In genomic region chr13:51620165-51620983, GRCh38 we compare ENCODE assay signal across 1 cellular context.
TF ChIP-seq lines count a peak whose summit lies in the region.

No MANE protein-coding gene starts in this region.

TF ChIP-seq in HepG2, 621 proteins besides CTCF, POLR2A, EP300 and RAD21 (continued from another document and continues in another):
- TF ChIP-seq GTF2F1 (IDR thresholded peaks at IDR 0.05; ENCODE audit: low read length) (no peak), ZNF775 (CRISPR knock-in tag; IDR thresholded peaks at IDR 0.05; ENCODE audit: borderline replicate concordance) (no peak), ZNF75D (CRISPR knock-in tag; IDR thresholded peaks at IDR 0.05; ENCODE audit: borderline replicate concordance) (no peak), ELF3 (CRISPR knock-in tag; IDR thresholded peaks at IDR 0.05) (peak; percentile 91), MTA1 (CRISPR knock-in tag; IDR thresholded peaks at IDR 0.05; ENCODE audit: borderline replicate concordance) (peak; percentile 61; the same call in 1 of the 2 replicates), HNF1B (CRISPR knock-in tag; IDR thresholded peaks at IDR 0.05) (peak; percentile 84), ZNF674 (CRISPR knock-in tag; IDR thresholded peaks at IDR 0.05; ENCODE audit: low read depth) (no peak), ZFP82 (CRISPR knock-in tag; IDR thresholded peaks at IDR 0.05; ENCODE audit: borderline replicate concordance) (no peak), ZC3H4 (CRISPR knock-in tag; IDR thresholded peaks at IDR 0.05; ENCODE audit: borderline replicate concordance) (no peak), CEBPG (CRISPR knock-in tag; IDR thresholded peaks at IDR 0.05) (peak; percentile 45; the same call in 1 of the 2 replicates), MLX (CRISPR knock-in tag; IDR thresholded peaks at IDR 0.05) (peak; percentile 56; the same call in 1 of the 2 replicates), ZNF570 (CRISPR knock-in tag; IDR thresholded peaks at IDR 0.05; ENCODE audit: borderline replicate concordance) (no peak), ZNF44 (CRISPR knock-in tag; IDR thresholded peaks at IDR 0.05) (no peak; the same call in 1 of the 2 replicates), FOSL2 (CRISPR knock-in tag; IDR thresholded peaks at IDR 0.05) (peak; percentile 73), SRSF4 (IDR thresholded peaks at IDR 0.05; ENCODE audit: low read depth, low read length, poor library complexity, severe bottlenecking) (no peak), SOX5 (CRISPR knock-in tag; IDR thresholded peaks at IDR 0.05; ENCODE audit: borderline replicate concordance) (peak; percentile 99), POGK (CRISPR knock-in tag; conservative IDR thresholded peaks at IDR 0.05) (0 out of 2 replicates have a peak, but pooled peaks have one; percentile 53), ZNF138 (CRISPR knock-in tag; IDR thresholded peaks at IDR 0.05; ENCODE audit: low read depth) (no peak), HMG20A (CRISPR knock-in tag; IDR thresholded peaks at IDR 0.05; ENCODE audit: borderline replicate concordance) (peak; percentile 84; the same call in 1 of the 2 replicates), ZNF230 (CRISPR knock-in tag; IDR thresholded peaks at IDR 0.05) (no peak), ZNF543 (CRISPR knock-in tag; IDR thresholded peaks at IDR 0.05) (no peak), JUND (CRISPR knock-in tag; IDR thresholded peaks at IDR 0.05) (no peak), ZNF253 (CRISPR knock-in tag; IDR thresholded peaks at IDR 0.05; ENCODE audit: borderline replicate concordance) (no peak), ISL2 (CRISPR knock-in tag; IDR thresholded peaks at IDR 0.05) (peak; percentile 87), PAX8 (CRISPR knock-in tag; IDR thresholded peaks at IDR 0.05; ENCODE audit: borderline replicate concordance) (no peak), ZBTB46 (CRISPR knock-in tag; IDR thresholded peaks at IDR 0.05; ENCODE audit: borderline replicate concordance) (no peak; the same call in 1 of the 2 replicates), KLF16 (CRISPR knock-in tag; IDR thresholded peaks at IDR 0.05) (peak in 1 of 2 experiments; percentile 22; a peak in 1 of 4 replicates), ZNF512B (CRISPR knock-in tag; IDR thresholded peaks at IDR 0.05; ENCODE audit: borderline replicate concordance) (no peak), ZNF468 (CRISPR knock-in tag; IDR thresholded peaks at IDR 0.05) (no peak), NFIB (CRISPR knock-in tag; IDR thresholded peaks at IDR 0.05; ENCODE audit: borderline replicate concordance) (no peak), HNRNPL (IDR thresholded peaks at IDR 0.05; ENCODE audit: low read depth, low read length) (peak; percentile 29; the same call in 1 of the 2 replicates), PBX2 (CRISPR knock-in tag; IDR thresholded peaks at IDR 0.05) (no peak), FOSL1 (CRISPR knock-in tag; IDR thresholded peaks at IDR 0.05; ENCODE audit: borderline replicate concordance) (no peak), ZNF782 (CRISPR knock-in tag; IDR thresholded peaks at IDR 0.05; ENCODE audit: borderline replicate concordance) (no peak), NFE2L2 (IDR thresholded peaks at IDR 0.05; ENCODE audit: low read length) (no peak), ATAD3A (CRISPR knock-in tag; IDR thresholded peaks at IDR 0.05) (no peak), ZXDC (CRISPR knock-in tag; IDR thresholded peaks at IDR 0.05) (no peak), KDM2A (CRISPR knock-in tag; IDR thresholded peaks at IDR 0.05; ENCODE audit: borderline replicate concordance, low read depth) (peak; percentile 32; the same call in 1 of the 2 replicates), JDP2 (CRISPR knock-in tag; IDR thresholded peaks at IDR 0.05; ENCODE audit: borderline replicate concordance) (no peak), IKZF4 (CRISPR knock-in tag; IDR thresholded peaks at IDR 0.05; ENCODE audit: borderline replicate concordance, low read depth, not compliant biosample characterization) (no peak), FLYWCH1 (CRISPR knock-in tag; IDR thresholded peaks at IDR 0.05) (no peak), MBD4 (IDR thresholded peaks at IDR 0.05; ENCODE audit: borderline replicate concordance, low read length) (no peak), ZBTB26 (CRISPR knock-in tag; IDR thresholded peaks at IDR 0.05; ENCODE audit: borderline replicate concordance) (peak; percentile 96), RNF219 (CRISPR knock-in tag; IDR thresholded peaks at IDR 0.05) (no peak), MAZ (IDR thresholded peaks at IDR 0.05; ENCODE audit: borderline replicate concordance, low read depth, low read length) (no peak), MAZ (CRISPR knock-in tag; IDR thresholded peaks at IDR 0.05; ENCODE audit: low read depth) (0 out of 2 replicates have a peak, but pooled peaks have one; percentile 32), HDAC6 (IDR thresholded peaks at IDR 0.05; ENCODE audit: low read depth, low read length) (no peak)
